Comparison of ENCODE assay signal across 20 cellular contexts in genomic region chr16:4911831-4912422, GRCh38. TPM values are rescaled to one million over a fixed set of nuclear protein-coding genes. Genes with fewer than 3 reads are reported as not detected.
DNase-seq lines count a peak whose midpoint lies in the region; ATAC-seq and TF ChIP-seq lines count a peak whose summit lies in the region.
"Had no signal": no experiment of that assay in that cellular context is flagged by ENCODE, and none has a peak within 500 bp of the region (broad histone marks: within the 10 kb centered on the region; RNA-seq: fewer than 3 reads in every experiment).

No MANE protein-coding gene starts in this region.

- H3K27me3 ChIP-seq in BJ (ENCODE audit: control insufficient read depth, insufficient read depth, low read length): no peaks in the 10 kb centered on the region
- H3K27me3 ChIP-seq: foreskin keratinocyte, ovary, sigmoid colon, vagina had no signal

- H3K27me3 Mint-ChIP-seq in mesothelial cell of epicardium (ENCODE audit: low read depth): no peaks in the 10 kb centered on the region

- TF ChIP-seq EP300 in Ishikawa (IDR thresholded peaks at IDR 0.05; ENCODE audit: borderline replicate concordance): no peak

- peaks cover 2% of the 10 kb centered on the region for H3K4me1 Mint-ChIP-seq in mesothelial cell of epicardium
- H3K4me1 Mint-ChIP-seq: brain had no signal

- peak overlapping the region; percentile 11 for H3K27ac Mint-ChIP-seq in mesothelial cell of epicardium
- H3K27ac Mint-ChIP-seq: brain had no signal

- H3K36me3 Mint-ChIP-seq in mesothelial cell of epicardium: no peaks in the 10 kb centered on the region
- H3K36me3 Mint-ChIP-seq: brain had no signal

- DNase-seq in BJ (ENCODE audit: low read depth): peak; percentile 36
- peak; percentile 69 for DNase-seq in dedifferentiated amniotic fluid mesenchymal stem cell (ENCODE audit: extremely low spot score)
- DNase-seq in mesothelial cell of epicardium (ENCODE audit: low spot score in 2 of 2, unreplicated experiment in 2 of 2): no peak
- no peak for DNase-seq in stimulated activated CD4-positive, alpha-beta T cell treated with anti-CD3 and anti-CD28 coated beads, Interleukin-4, amount 100 ng/mL, for 4 hours
- no peak for DNase-seq in DMS79 treated with DMSO at 0.1 percent for 48 hours (lab: John Stamatoyannopoulos, UW)
- DNase-seq: activated naive CD4-positive, alpha-beta T cell treated with anti-CD3 and anti-CD28 coated beads, Interleukin-2, amount 50 U/mL, for 16 hours; COR-L47; effector memory CD4-positive, alpha-beta T cell; GDM1; NCI-H1417 treated with DMSO at 0.1 percent for 48 hours; NCI-H2227 treated with DMSO at 0.1 percent for 48 hours; NK-92 treated with Interleukin-12 subunit alpha and Interleukin-12 subunit beta, amount 100 ng/mL, for 24 hours; ovary; sigmoid colon had no signal

- H3K9me3 Mint-ChIP-seq in mesothelial cell of epicardium: no peaks in the 10 kb centered on the region
- H3K9me3 Mint-ChIP-seq: brain had no signal

- CTCF ChIA-PET in BJ (lab: Yijun Ruan, JAX): interaction anchor here (0.6 kb wide), 1 partner anchor 58 kb away, joined by 3 read pairs; no protein-coding TSS in a partner anchor

- H3K4me3 ChIP-seq in BJ (ENCODE audit: low read depth, low read length): no peak overlapping the region
- H3K4me3 ChIP-seq: ovary, sigmoid colon, vagina had no signal

- ATAC-seq in HG03108 (IDR thresholded peaks at IDR 0.05; ENCODE audit: unreplicated experiment): no peak
- ATAC-seq in GM18909 (IDR thresholded peaks at IDR 0.05; ENCODE audit: poor library complexity, unreplicated experiment): no peak
- ATAC-seq: foreskin keratinocyte had no signal

- TF ChIP-seq CTCF in BJ (IDR thresholded peaks at IDR 0.05; ENCODE audit: insufficient read depth, low read depth, low read length) (no peak), mesothelial cell of epicardium (IDR thresholded peaks at IDR 0.05; ENCODE audit: unreplicated experiment) (no peak)

- no peaks in the 10 kb centered on the region for H3K36me3 ChIP-seq in BJ (ENCODE audit: control insufficient read depth, insufficient read depth, low read length)
- H3K36me3 ChIP-seq: ovary, sigmoid colon had no signal

- POLR2A ChIA-PET in BJ (lab: Charles Lee): no interaction called here

- H3K4me3 Mint-ChIP-seq in mesothelial cell of epicardium: no peak overlapping the region
- H3K4me3 Mint-ChIP-seq: brain had no signal

- no peak for TF ChIP-seq RAD21 in Ishikawa (IDR thresholded peaks at IDR 0.05; ENCODE audit: low read depth)

TF ChIP-seq in Ishikawa, 13 proteins besides CTCF, POLR2A, EP300 and RAD21:
- TF ChIP-seq CEBPB (IDR thresholded peaks at IDR 0.05) (peak; percentile 74), FOXM1 (IDR thresholded peaks at IDR 0.05; ENCODE audit: borderline replicate concordance, low read depth) (no peak)

RNA-seq across cellular contexts. Expression of gene PPL, which starts 25.0 kb away (rescaled TPM):
- polyA plus RNA-seq in BJ (2011; rRNA removed): 0.54 and 0.56 TPM in 2 replicates
- 0.43 and 0.46 TPM in 2 replicates for polyA minus RNA-seq in BJ (2011; rRNA and poly(A)+ RNA removed)
- 36.0 to 37.1 TPM (median 36.8 TPM) in 3 replicates for total RNA-seq in mesothelial cell of epicardium

RNA-seq across cellular contexts. Expression of gene SEC14L5, which starts 46.2 kb away (rescaled TPM):
- not detected in 2 replicates for polyA plus RNA-seq in BJ (2011; rRNA removed)
- polyA minus RNA-seq in BJ (2011; rRNA and poly(A)+ RNA removed): 0.05 TPM in 1 of 2 replicates, not detected in the other
- total RNA-seq in mesothelial cell of epicardium: 0.09 to 0.13 TPM in 2 of 3 replicates, not detected in the other
- total RNA-seq: foreskin keratinocyte had no signal
- polyA plus RNA-seq: foreskin keratinocyte had no signal

Comparison
In these comparisons a context has a peak if more than half of its experiments do, and no peak if none do; other contexts are left out.
1. DNase-seq: peak in BJ (single experiment) and dedifferentiated amniotic fluid mesenchymal stem cell (single experiment); none in mesothelial cell of epicardium (0 of 2), stimulated activated CD4-positive, alpha-beta T cell treated with anti-CD3 and anti-CD28 coated beads, Interleukin-4, amount 100 ng/mL, for 4 hours (0 of 2) and DMS79 treated with DMSO at 0.1 percent for 48 hours (single experiment).